ENCODE assay signal across 8 cellular contexts in genomic region chr18:47953471-47953931, GRCh38. TPM values are rescaled to one million over a fixed set of nuclear protein-coding genes. Genes with fewer than 3 reads are reported as not detected.
DNase-seq lines count a peak whose midpoint lies in the region; ATAC-seq and TF ChIP-seq lines count a peak whose summit lies in the region.

No MANE protein-coding gene starts in this region.

- H3K27me3 ChIP-seq in upper lobe of right lung = no peaks in the 10 kb centered on the region

- no peaks in the 10 kb centered on the region for H3K36me3 ChIP-seq in upper lobe of right lung

- ATAC-seq in HG02610 (IDR thresholded peaks at IDR 0.05; ENCODE audit: unreplicated experiment) = peak; percentile 82
- peak; percentile 96 for ATAC-seq in upper lobe of right lung

- DNase-seq in activated gamma-delta T cell treated with Interleukin-2 at 50 U/mL for 16 hours (peak; percentile 13), activated gamma-delta T cell (lab: John Stamatoyannopoulos, UW) (no peak), NCI-H2029 treated with DMSO at 0.1 percent for 48 hours (lab: John Stamatoyannopoulos, UW) (peak; percentile 1), immature natural killer cell (peak; percentile 45 to 57 (median 57)), upper lobe of right lung (no peak), RKO (ENCODE audit: low spot score) (no peak)
- peak; percentile 3 for DNase-seq in activated effector memory CD4-positive, alpha-beta T cell treated with Interleukin-2 at 50 U/mL for 16 hours

- H3K27ac ChIP-seq in upper lobe of right lung = no peak overlapping the region

- no peak for TF ChIP-seq CTCF in upper lobe of right lung (IDR thresholded peaks at IDR 0.05)

- peak overlapping the region; percentile 77 to 86 (median 83) for H3K4me3 Mint-ChIP-seq in immature natural killer cell

- no peaks in the 10 kb centered on the region for H3K9me3 ChIP-seq in upper lobe of right lung

- H3K36me3 Mint-ChIP-seq in immature natural killer cell = peaks cover 0 to 2% (median 0%) of the 10 kb centered on the region in 3 donors

- H3K27me3 Mint-ChIP-seq in immature natural killer cell (ENCODE audit: low read depth in 3 of 3) = no peaks in the 10 kb centered on the region

- peaks cover 27 to 46% of the 10 kb centered on the region in 2 donors for H3K4me1 Mint-ChIP-seq in immature natural killer cell

- H3K4me1 ChIP-seq in upper lobe of right lung = peaks cover 4% of the 10 kb centered on the region

- no peak overlapping the region for H3K4me3 ChIP-seq in upper lobe of right lung

- no peaks in the 10 kb centered on the region for H3K9me3 Mint-ChIP-seq in immature natural killer cell

- peak overlapping the region; percentile 75 to 96 (median 92) for H3K27ac Mint-ChIP-seq in immature natural killer cell

- intact Hi-C loops in upper lobe of right lung (cut with DNase I) = no loop called here

RNA-seq across cellular contexts. Expression of gene SMAD2, which starts 23.0 kb away (rescaled TPM):
- polyA plus RNA-seq in immature natural killer cell = 100 to 1,000 TPM in 2 of 3 donors, 10 to 100 TPM in 1; 81.4 to 123 (median 112) TPM
- 160 TPM for total RNA-seq in upper lobe of right lung

Comparison
In these comparisons a context has a peak if more than half of its experiments do, and no peak if none do; other contexts are left out.
1. DNase-seq: peak in activated gamma-delta T cell treated with Interleukin-2 at 50 U/mL for 16 hours (single experiment), NCI-H2029 treated with DMSO at 0.1 percent for 48 hours (single experiment), activated effector memory CD4-positive, alpha-beta T cell treated with Interleukin-2 at 50 U/mL for 16 hours (single experiment) and immature natural killer cell (3 of 3); none in activated gamma-delta T cell (single experiment), upper lobe of right lung (single experiment) and RKO (single experiment).